10 cellular contexts compared by ENCODE assay signal in genomic region chr11:35274909-35275807, GRCh38.
DNase-seq lines count a peak whose midpoint lies in the region; ATAC-seq, FAIRE-seq and TF ChIP-seq lines count a peak whose summit lies in the region.
"Had no signal": no experiment of that assay in that cellular context is flagged by ENCODE, and none has a peak within 500 bp of the region (broad histone marks: within the 10 kb centered on the region; RNA-seq: fewer than 3 reads in every experiment).

No MANE protein-coding gene starts in this region.

- no peaks in the 10 kb centered on the region for H3K9me2 ChIP-seq in SK-N-SH

- TF ChIP-seq CTCF in SK-N-SH (IDR thresholded peaks at IDR 0.05) (no peak), GM13977 (IDR thresholded peaks at IDR 0.05; ENCODE audit: extremely low read depth, insufficient read depth, missing control alignments) (no peak)

- H3K4me3 ChIP-seq in H7 (ENCODE audit: insufficient read depth, low read depth, low read length) (no peak overlapping the region), SK-N-SH (ENCODE audit: low read depth in 2 of 2, low read length in 1 of 2) (no peak overlapping the region), small intestine (ENCODE audit: low read depth in 1 of 2, low read length in 2 of 2) (no peak overlapping the region)

- H3K4me1 Mint-ChIP-seq in activated CD4-positive, alpha-beta memory T cell treated with anti-CD3 and anti-CD28 coated beads for 36 hours (ENCODE audit: low read depth) = peaks cover 44% of the 10 kb centered on the region

- CTCF ChIA-PET in SK-N-SH (lab: Yijun Ruan, JAX) = interaction anchor here (0.8 to 1.2 kb wide), 2 partner anchors 14 to 30 kb away, joined by 3 to 4 read pairs; no protein-coding TSS in a partner anchor
- CTCF ChIA-PET in activated CD4-positive, alpha-beta memory T cell treated with anti-CD3 and anti-CD28 coated beads for 36 hours (lab: Charles Lee) = interaction anchor here (0.7 to 1.0 kb wide), 3 partner anchors 117 to 350 kb away, joined by 3 read pairs; no protein-coding TSS in a partner anchor

- H3K36me3 ChIP-seq in H7 (replicated peaks; ENCODE audit: control insufficient read depth, insufficient read depth, low read length) (no peaks in the 10 kb centered on the region), SK-N-SH (replicated peaks in 1 of 2; ENCODE audit: control insufficient read depth in 1 of 2, insufficient read depth in 2 of 2, low read length in 1 of 2) (no peaks in the 10 kb centered on the region), small intestine (ENCODE audit: control insufficient read depth in 2 of 2, insufficient read depth in 2 of 2, low read length in 2 of 2) (no peaks in the 10 kb centered on the region)

- H3K27ac Mint-ChIP-seq in activated CD4-positive, alpha-beta memory T cell treated with anti-CD3 and anti-CD28 coated beads for 36 hours = no peak overlapping the region

- no peaks in the 10 kb centered on the region for H3K9me3 Mint-ChIP-seq in activated CD4-positive, alpha-beta memory T cell treated with anti-CD3 and anti-CD28 coated beads for 36 hours

- no peak for ATAC-seq in GM21515 (IDR thresholded peaks at IDR 0.05; ENCODE audit: unreplicated experiment)
- ATAC-seq in GM18502 (IDR thresholded peaks at IDR 0.05; ENCODE audit: poor library complexity, unreplicated experiment) = no peak

- no peak overlapping the region for H2AFZ ChIP-seq in SK-N-SH (ENCODE audit: low read depth)

- no peak overlapping the region for H3K9ac ChIP-seq in SK-N-SH

- TF ChIP-seq RAD21 in SK-N-SH (IDR thresholded peaks at IDR 0.05; ENCODE audit: low read length) = no peak

- intact Hi-C loops in activated CD4-positive, alpha-beta memory T cell treated with anti-CD3 and anti-CD28 coated beads for 36 hours (cut with micrococcal nuclease) = no loop called here

- POLR2A ChIA-PET in SK-N-SH (lab: Yijun Ruan, JAX) = no interaction called here
- POLR2A ChIA-PET in activated CD4-positive, alpha-beta memory T cell treated with anti-CD3 and anti-CD28 coated beads for 36 hours (lab: Charles Lee) = no interaction called here

- no peaks in the 10 kb centered on the region for H3K9me3 ChIP-seq in SK-N-SH
- H3K9me3 ChIP-seq in small intestine (ENCODE audit: control insufficient read depth, low read depth) = no peaks in the 10 kb centered on the region

- FAIRE-seq in small intestine (lab: Jason Lieb, UNC) = no peak

- WGBS in SK-N-SH (ENCODE audit: low lambda C conversion rate) = 65% methylated on average over 5 of the region's 6 CpGs
- WGBS in small intestine, 3 donors = 22 to 48% (median 24%) methylated on average over 6 of the region's 6 CpGs

- TF ChIP-seq EP300 in SK-N-SH (IDR thresholded peaks at IDR 0.05; ENCODE audit: borderline replicate concordance in 1 of 2, low read depth in 1 of 2, low read length in 1 of 2) = no peak

- no peaks in the 10 kb centered on the region for H4K20me1 ChIP-seq in SK-N-SH (ENCODE audit: insufficient read depth)

- H3K27ac ChIP-seq in SK-N-SH (ENCODE audit: low read depth in 2 of 2, low read length in 1 of 2) = no peak overlapping the region
- peak overlapping the region in 1 of 2 donors; percentile 34 for H3K27ac ChIP-seq in small intestine (ENCODE audit: low read depth in 1 of 2, low read length in 1 of 2)

- H3F3A ChIP-seq in SK-N-SH (replicated peaks; ENCODE audit: insufficient read depth) = peaks cover 4% of the 10 kb centered on the region

- peaks cover 4% of the 10 kb centered on the region for H3K27me3 Mint-ChIP-seq in activated CD4-positive, alpha-beta memory T cell treated with anti-CD3 and anti-CD28 coated beads for 36 hours

- H3K36me3 Mint-ChIP-seq in activated CD4-positive, alpha-beta memory T cell treated with anti-CD3 and anti-CD28 coated beads for 36 hours = no peaks in the 10 kb centered on the region

- H3K27me3 ChIP-seq in H7 (ENCODE audit: control insufficient read depth, insufficient read depth, low read length) (no peaks in the 10 kb centered on the region), SK-N-SH (ENCODE audit: insufficient read depth) (no peaks in the 10 kb centered on the region), small intestine (ENCODE audit: control insufficient read depth in 2 of 2, insufficient read depth in 2 of 2, low read length in 2 of 2) (no peaks in the 10 kb centered on the region)

- in situ Hi-C loops in GM13977 (cut with MboI; ENCODE audit: low pct_unique_long_range_greater_than_20kb, low sequenced_read_pairs, unreplicated experiment) = no loop called here

- DNase-seq in H7 = peak; percentile 13
- DNase-seq in SK-N-SH = no peak
- DNase-seq in foreskin melanocyte = peak; percentile 13
- peak; percentile 23 for DNase-seq in small intestine
- no peak for DNase-seq in activated CD4-positive, alpha-beta memory T cell treated with anti-CD3 and anti-CD28 coated beads for 36 hours
- no peak for DNase-seq in GM13977 (ENCODE audit: low spot score)
- DNase-seq: activated CD4-positive, alpha-beta T cell treated with anti-CD3 and anti-CD28 coated beads, Interleukin-2, amount 50 U/mL, for 48 hours; stimulated activated CD4-positive, alpha-beta T cell treated with anti-CD3 and anti-CD28 coated beads, Interleukin-4, amount 100 ng/mL, for 4 hours had no signal

- H3K4me3 Mint-ChIP-seq in activated CD4-positive, alpha-beta memory T cell treated with anti-CD3 and anti-CD28 coated beads for 36 hours = no peak overlapping the region

- peaks cover 2 to 10% of the 10 kb centered on the region in 2 experiments; a peak in 2 of 4 replicates for H3K4me1 ChIP-seq in SK-N-SH (ENCODE audit: control insufficient read depth in 1 of 2, insufficient read depth in 2 of 2, low read depth in 1 of 2, low read length in 1 of 2)
- peaks cover 0 to 4% of the 10 kb centered on the region in 2 donors for H3K4me1 ChIP-seq in small intestine (ENCODE audit: control insufficient read depth in 2 of 2, insufficient read depth in 1 of 2, low read depth in 1 of 2, low read length in 1 of 2)

- H3K79me2 ChIP-seq in SK-N-SH (ENCODE audit: insufficient read depth) = no peaks in the 10 kb centered on the region

- no peak overlapping the region for H3K4me2 ChIP-seq in SK-N-SH

TF ChIP-seq in SK-N-SH, 30 proteins besides CTCF, POLR2A, EP300 and RAD21:
- TF ChIP-seq CHD2 (IDR thresholded peaks at IDR 0.05; ENCODE audit: low read length, partially characterized antibody) (no peak), FOXJ3 (CRISPR knock-in tag; IDR thresholded peaks at IDR 0.05) (no peak), NFIC (IDR thresholded peaks at IDR 0.05; ENCODE audit: borderline replicate concordance) (0 out of 2 replicates have a peak, but pooled peaks have one; percentile 17), PBX3 (IDR thresholded peaks at IDR 0.05) (0 out of 2 replicates have a peak, but pooled peaks have one; percentile 13), SMC3 (IDR thresholded peaks at IDR 0.05; ENCODE audit: low read depth, low read length) (no peak)

Comparison
In these comparisons a context has a peak if more than half of its experiments do, and no peak if none do; other contexts are left out.
1. DNase-seq: peak in H7 (single experiment), foreskin melanocyte (single experiment) and small intestine (single experiment); none in SK-N-SH (single experiment), activated CD4-positive, alpha-beta memory T cell treated with anti-CD3 and anti-CD28 coated beads for 36 hours (single experiment) and GM13977 (single experiment).